ENCODE assay signal across 1 cellular context in genomic region chr7:106394526-106394925, GRCh38.
TF ChIP-seq lines count a peak whose summit lies in the region.

No MANE protein-coding gene starts in this region.

TF ChIP-seq in K562, 482 proteins besides CTCF, POLR2A, EP300 and RAD21 (continued from another document):
- TF ChIP-seq MBD1 (CRISPR knock-in tag; IDR thresholded peaks at IDR 0.05) (no peak), NUFIP1 (IDR thresholded peaks at IDR 0.05; ENCODE audit: partially characterized antibody) (no peak), SMC3 (conservative IDR thresholded peaks at IDR 0.05; ENCODE audit: insufficient read depth, low read depth, low read length) (no peak), E2F4 (CRISPR knock-in tag; IDR thresholded peaks at IDR 0.05; ENCODE audit: low read depth) (no peak), MED1 (CRISPR knock-in tag; IDR thresholded peaks at IDR 0.05; ENCODE audit: borderline replicate concordance) (no peak), ARHGAP35 (IDR thresholded peaks at IDR 0.05; ENCODE audit: partially characterized antibody) (no peak), DEAF1 (CRISPR knock-in tag; IDR thresholded peaks at IDR 0.05) (no peak), ZNF146 (CRISPR knock-in tag; IDR thresholded peaks at IDR 0.05; ENCODE audit: unreplicated experiment) (no peak), TAF15 (IDR thresholded peaks at IDR 0.05; ENCODE audit: low read depth, low read length) (no peak), ZNF655 (CRISPR knock-in tag; IDR thresholded peaks at IDR 0.05) (no peak), ZNF143 (CRISPR knock-in tag; IDR thresholded peaks at IDR 0.05) (no peak), PRMT5 (CRISPR knock-in tag; IDR thresholded peaks at IDR 0.05) (no peak), ZBTB5 (IDR thresholded peaks at IDR 0.05) (peak; percentile 76; the same call in 1 of the 2 replicates), CEBPB (tag; IDR thresholded peaks at IDR 0.05) (no peak), MLX (CRISPR knock-in tag; conservative IDR thresholded peaks at IDR 0.05) (no peak), ATF3 (IDR thresholded peaks at IDR 0.05) (peak; percentile 16; the same call in 1 of the 2 replicates), ATF3 (CRISPR knock-in tag; conservative IDR thresholded peaks at IDR 0.05) (no peak), GABPB2 (CRISPR knock-in tag; conservative IDR thresholded peaks at IDR 0.05) (no peak), JUND (IDR thresholded peaks at IDR 0.05; ENCODE audit: borderline replicate concordance, low read depth, low read length) (no peak), JUND (tag; IDR thresholded peaks at IDR 0.05; ENCODE audit: borderline replicate concordance, low read depth, low read length) (no peak), ZKSCAN1 (IDR thresholded peaks at IDR 0.05; ENCODE audit: low read depth, low read length) (no peak), IRF2 (CRISPR knock-in tag; IDR thresholded peaks at IDR 0.05) (no peak), CC2D1A (IDR thresholded peaks at IDR 0.05) (peak; percentile 48; the same call in 1 of the 2 replicates)
